In the genomic region with DNA sequence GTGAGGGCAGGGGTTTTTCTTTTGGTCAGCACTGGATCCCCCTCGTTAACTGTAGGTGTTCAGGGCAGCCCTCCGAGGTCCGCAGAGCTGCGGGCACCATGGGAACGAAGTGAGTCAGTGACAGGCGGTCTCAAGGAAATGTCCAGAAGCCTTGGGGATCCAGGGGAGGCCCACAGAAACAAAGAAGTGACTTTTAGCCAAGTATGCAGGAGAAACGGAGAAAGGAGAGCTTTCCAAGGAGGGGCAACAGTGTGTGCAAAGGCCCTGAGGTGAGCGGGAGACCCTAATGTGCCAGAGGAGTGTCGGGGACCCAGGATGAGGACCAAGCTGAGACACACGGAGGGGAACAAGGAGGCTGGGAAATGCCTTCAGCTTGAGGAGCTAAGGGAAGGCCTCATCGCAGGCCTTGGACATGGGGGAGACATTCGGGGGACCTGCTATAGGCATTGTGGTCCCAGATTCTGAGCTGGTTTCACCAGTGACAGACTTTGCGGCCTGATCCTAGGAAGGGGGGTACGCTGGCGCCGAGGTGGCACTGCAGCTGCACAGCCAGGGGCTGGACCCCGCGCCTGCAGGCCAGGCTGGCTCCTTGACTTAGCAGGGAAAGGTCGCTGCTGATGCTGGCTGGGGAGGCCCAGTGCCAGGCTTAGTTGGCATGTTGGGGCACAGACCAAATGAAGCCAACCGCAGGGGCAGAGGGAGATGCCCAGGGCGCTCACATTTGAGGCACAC, we compare ENCODE assay signal across 8 cellular contexts. TPM values are rescaled to one million over a fixed set of nuclear protein-coding genes. Genes with fewer than 3 reads are reported as not detected.
A peak's percentile ranks its signal among the peaks of the same experiment; 100 is the strongest.
DNase-seq lines count a peak whose midpoint lies in the region; ATAC-seq, FAIRE-seq and TF ChIP-seq lines count a peak whose summit lies in the region.

No MANE protein-coding gene starts in this region.

- H3K36me3 Mint-ChIP-seq in naive thymus-derived CD8-positive, alpha-beta T cell: peaks cover 0 to 16% (median 2%) of the 10 kb centered on the region in 3 donors

- POLR2A ChIA-PET in A549 (lab: Yijun Ruan, JAX): interaction anchor here (0.9 kb wide), 1 partner anchor 66 kb away, joined by 3 read pairs; no protein-coding TSS in a partner anchor
- POLR2A ChIA-PET in naive thymus-derived CD8-positive, alpha-beta T cell (lab: Charles Lee): interaction anchor here (0.5 to 5.3 kb wide), 11 partner anchors 9 to 457 kb away, joined by 3 to 41 read pairs (median 4); partner anchors contain the start of genes HNRNPH1, RNF130 and SQSTM1

- no peaks in the 10 kb centered on the region for H3K27me3 ChIP-seq in breast epithelium

- DNase-seq in A549 (ENCODE audit: low read depth in 1 of 2, low spot score in 1 of 2) (no peak), breast epithelium (ENCODE audit: low spot score in 2 of 2) (no peak), D341Med (ENCODE audit: low spot score) (no peak), Kasumi-1 (lab: John Stamatoyannopoulos, UW) (no peak), medulla oblongata (ENCODE audit: extremely low spot score) (no peak)
- no peak for DNase-seq in naive thymus-derived CD8-positive, alpha-beta T cell

- peak overlapping the region in 5 of 10 donors; percentile 43 to 68 (median 48) for H3K27ac Mint-ChIP-seq in naive thymus-derived CD8-positive, alpha-beta T cell

- peaks cover 10% of the 10 kb centered on the region for H3K36me3 ChIP-seq in breast epithelium

- ATAC-seq in A549: no peak
- peak; percentile 1 for ATAC-seq in HG02870 (IDR thresholded peaks at IDR 0.05; ENCODE audit: unreplicated experiment)
- ATAC-seq in naive thymus-derived CD8-positive, alpha-beta T cell: no peak
- no peak for ATAC-seq in GM19023 (IDR thresholded peaks at IDR 0.05; ENCODE audit: unreplicated experiment)

- H3K4me3 ChIP-seq in A549 (peak overlapping the region; percentile 59; the same call in 1 of the 3 replicates), breast epithelium (peak overlapping the region; percentile 58 to 90 (median 71))

- H3K4me1 Mint-ChIP-seq in naive thymus-derived CD8-positive, alpha-beta T cell: peaks cover 22 to 42% (median 37%) of the 10 kb centered on the region in 4 donors

- H3K9me3 ChIP-seq in A549: no peaks in the 10 kb centered on the region
- H3K9me3 ChIP-seq in breast epithelium: no peaks in the 10 kb centered on the region

- H3K4me1 ChIP-seq in A549 (peaks cover 16% of the 10 kb centered on the region; the same call in 2 of the 3 replicates), breast epithelium (peaks cover 3 to 17% of the 10 kb centered on the region in 2 donors)

- no peak for TF ChIP-seq EP300 in A549 (IDR thresholded peaks at IDR 0.05)

- H3K9me3 Mint-ChIP-seq in naive thymus-derived CD8-positive, alpha-beta T cell: no peaks in the 10 kb centered on the region

- peak overlapping the region; percentile 82 to 90; a peak in 4 of 6 replicates for H3K27ac ChIP-seq in A549
- peak overlapping the region; percentile 90 to 94 for H3K27ac ChIP-seq in breast epithelium

- H3K4me2 ChIP-seq in A549: peak overlapping the region; percentile 90

- TF ChIP-seq POLR2A in A549 (IDR thresholded peaks at IDR 0.05; ENCODE audit: low read length) (no peak), breast epithelium (IDR thresholded peaks at IDR 0.05) (no peak)

- TF ChIP-seq CTCF in A549 (IDR thresholded peaks at IDR 0.05): no peak
- TF ChIP-seq CTCF in breast epithelium (IDR thresholded peaks at IDR 0.05): no peak

- H3K4me3 Mint-ChIP-seq in naive thymus-derived CD8-positive, alpha-beta T cell: peak overlapping the region; percentile 62 to 82 (median 67)

- intact Hi-C loops in breast epithelium (cut with DNase I; ENCODE audit: low total_unique reads): no loop called here

- peaks cover 0 to 2% (median 0%) of the 10 kb centered on the region in 5 donors for H3K27me3 Mint-ChIP-seq in naive thymus-derived CD8-positive, alpha-beta T cell

- no peak for TF ChIP-seq RAD21 in A549 (conservative IDR thresholded peaks at IDR 0.05 in 1 of 2, IDR thresholded peaks at IDR 0.05 in 1 of 2)

- no peak for FAIRE-seq in A549 (lab: Jason Lieb, UNC)

- CTCF ChIA-PET in A549 (lab: Yijun Ruan, JAX): interaction anchor here (0.7 to 5.9 kb wide), 16 partner anchors 10 to 181 kb away, joined by 3 to 68 read pairs (median 4); partner anchors contain the start of gene SQSTM1

- WGBS in A549 (ENCODE audit: missing lambda C conversion rate): 87% methylated on average over 20 of the region's 21 CpGs

TF ChIP-seq in A549, 52 proteins besides CTCF, POLR2A, EP300 and RAD21:
- TF ChIP-seq FOSB (CRISPR knock-in tag; IDR thresholded peaks at IDR 0.05): no peak
- no peak for TF ChIP-seq HES2 (IDR thresholded peaks at IDR 0.05)
- TF ChIP-seq USF2 (IDR thresholded peaks at IDR 0.05): no peak
- TF ChIP-seq EHF (CRISPR knock-in tag; IDR thresholded peaks at IDR 0.05): no peak

RNA-seq across cellular contexts. Expression of gene LTC4S, which starts 3.3 kb away (rescaled TPM):
- not detected in 2 replicates for polyA plus RNA-seq in A549 (2011; rRNA removed)
- polyA plus RNA-seq in A549 (2012; cell fraction: cytosol; rRNA removed): 0.08 and 0.19 TPM in 2 replicates
- polyA plus RNA-seq in A549 (2012; cell fraction: nucleus; rRNA removed): 0.67 and 1.3 TPM in 2 replicates
- 0.26 TPM in 1 of 3 replicates, not detected in the others for polyA plus RNA-seq in A549 (2017; fragmentation: RNase III; extraction: RNeasy Plus Mini Kit Qiagen cat#74134 plus additional on column Dnase treatment)
- not detected in 2 replicates for polyA minus RNA-seq in A549 (2011; rRNA and poly(A)+ RNA removed)
- total RNA-seq in breast epithelium: 1 to 10 TPM; 3.8 to 8.8 (median 6.7) TPM
- total RNA-seq in naive thymus-derived CD8-positive, alpha-beta T cell: 1 to 10 TPM; 5.5 to 6.1 TPM
- 1 to 10 TPM; 1.5 to 2.9 (median 2.0) TPM for polyA plus RNA-seq in naive thymus-derived CD8-positive, alpha-beta T cell

RNA-seq across cellular contexts. Expression of gene MGAT4B, which starts 9.6 kb away (rescaled TPM):
- polyA plus RNA-seq in A549 (2011; rRNA removed) (57.4 and 110 TPM in 2 replicates), A549 (2017; fragmentation: RNase III; extraction: RNeasy Plus Mini Kit Qiagen cat#74134 plus additional on column Dnase treatment) (153 to 166 TPM (median 153 TPM) in 3 replicates)
- polyA plus RNA-seq in A549 (2012; cell fraction: cytosol; rRNA removed): 145 and 194 TPM in 2 replicates
- 436 and 532 TPM in 2 replicates for polyA plus RNA-seq in A549 (2012; cell fraction: nucleus; rRNA removed)
- polyA minus RNA-seq in A549 (2011; rRNA and poly(A)+ RNA removed): 132 and 144 TPM in 2 replicates
- 10 to 100 TPM; 43.0 to 73.7 (median 54.6) TPM for total RNA-seq in breast epithelium
- total RNA-seq in naive thymus-derived CD8-positive, alpha-beta T cell: 100 to 1,000 TPM; 170 to 175 TPM
- polyA plus RNA-seq in naive thymus-derived CD8-positive, alpha-beta T cell: 10 to 100 TPM in 2 of 3 donors, 1 to 10 TPM in 1; 7.8 to 20.9 (median 13.5) TPM

RNA-seq across cellular contexts. Expression of gene SQSTM1, which starts 23.7 kb away (rescaled TPM):
- polyA plus RNA-seq in A549 (2011; rRNA removed) (362 and 415 TPM in 2 replicates), A549 (2017; fragmentation: RNase III; extraction: RNeasy Plus Mini Kit Qiagen cat#74134 plus additional on column Dnase treatment) (529 to 625 TPM (median 606 TPM) in 3 replicates)
- polyA plus RNA-seq in A549 (2012; cell fraction: cytosol; rRNA removed): 377 and 435 TPM in 2 replicates
- polyA plus RNA-seq in A549 (2012; cell fraction: nucleus; rRNA removed): 848 and 893 TPM in 2 replicates
- polyA minus RNA-seq in A549 (2011; rRNA and poly(A)+ RNA removed): 233 and 259 TPM in 2 replicates
- total RNA-seq in breast epithelium: 100 to 1,000 TPM; 407 to 695 (median 462) TPM
- 100 to 1,000 TPM; 357 to 370 TPM for total RNA-seq in naive thymus-derived CD8-positive, alpha-beta T cell
- polyA plus RNA-seq in naive thymus-derived CD8-positive, alpha-beta T cell: 100 to 1,000 TPM; 144 to 157 (median 150) TPM
